27 cellular contexts compared by ENCODE assay signal in genomic region chr20:39253051-39253682, GRCh38.
"Had no signal": no experiment of that assay in that cellular context is flagged by ENCODE, and none has a peak within 500 bp of the region (broad histone marks: within the 10 kb centered on the region; RNA-seq: fewer than 3 reads in every experiment).

No MANE protein-coding gene starts in this region.

- H3K27me3 ChIP-seq: brain microvascular endothelial cell, dorsolateral prefrontal cortex, pancreas, right atrium auricular region, spleen, suprapubic skin, tibial artery had no signal

- H3K36me3 Mint-ChIP-seq: activated CD4-positive, alpha-beta memory T cell treated with anti-CD3 and anti-CD28 coated beads for 36 hours; naive B cell had no signal

- H3K36me3 ChIP-seq: brain microvascular endothelial cell, left ventricle myocardium inferior, pancreas, right atrium auricular region, spleen, suprapubic skin, tibial artery had no signal

- H3K27me3 Mint-ChIP-seq: activated CD4-positive, alpha-beta memory T cell treated with anti-CD3 and anti-CD28 coated beads for 36 hours; activated CD4-positive, alpha-beta T cell treated with anti-CD3 and anti-CD28 coated beads, Interleukin-2, amount 10 ng/mL, durations not matched to agents 24 days and 14 days had no signal

- H3K9me3 ChIP-seq: left ventricle myocardium inferior, pancreas, psoas muscle, right atrium auricular region, spleen, suprapubic skin, tibial artery had no signal

- ATAC-seq: psoas muscle, T-helper 17 cell had no signal

- DNase-seq: activated CD4-positive, alpha-beta memory T cell treated with anti-CD3 and anti-CD28 coated beads for 36 hours; activated CD4-positive, alpha-beta T cell treated with anti-CD3 and anti-CD28 coated beads, Interleukin-2, amount 10 ng/mL, durations not matched to agents 24 days and 14 days; activated CD4-positive, CD25-positive, alpha-beta regulatory T cell treated with anti-CD3 and anti-CD28 coated beads, Interleukin-2, amount 50 U/mL, for 72 hours; activated CD8-positive, alpha-beta memory T cell treated with anti-CD3 and anti-CD28 coated beads, Interleukin-2, amount 50 U/mL, for 4 hours; activated gamma-delta T cell; activated naive CD4-positive, alpha-beta T cell treated with anti-CD3 and anti-CD28 coated beads, Interleukin-2, amount 50 U/mL, for 16 hours; activated T-cell treated with anti-CD3 and anti-CD28 coated beads, Interleukin-2, amount 50 U/mL, for 1 hour; amniotic stem cell; brain microvascular endothelial cell; dorsolateral prefrontal cortex; effector memory CD4-positive, alpha-beta T cell; foreskin fibroblast; hippocampal formation; left ventricle myocardium inferior; naive B cell; nucleus accumbens; pancreas; psoas muscle; spleen; stimulated activated naive CD4-positive, alpha-beta T cell; T-helper 17 cell; T1000; tibial artery had no signal

- H3K4me3 ChIP-seq: coronary artery, dorsolateral prefrontal cortex, left ventricle myocardium inferior, pancreas, psoas muscle, right atrium auricular region, spleen, suprapubic skin, tibial artery had no signal

- H3K4me3 Mint-ChIP-seq: activated CD4-positive, alpha-beta memory T cell treated with anti-CD3 and anti-CD28 coated beads for 36 hours; activated CD4-positive, alpha-beta T cell treated with anti-CD3 and anti-CD28 coated beads, Interleukin-2, amount 10 ng/mL, durations not matched to agents 24 days and 14 days; naive B cell; neural crest cell; T-helper 17 cell had no signal

- H3K27ac Mint-ChIP-seq: activated CD4-positive, alpha-beta memory T cell treated with anti-CD3 and anti-CD28 coated beads for 36 hours; activated CD4-positive, alpha-beta T cell treated with anti-CD3 and anti-CD28 coated beads, Interleukin-2, amount 10 ng/mL, durations not matched to agents 24 days and 14 days; T-helper 17 cell had no signal

- H3K4me1 Mint-ChIP-seq: activated CD4-positive, alpha-beta T cell treated with anti-CD3 and anti-CD28 coated beads, Interleukin-2, amount 10 ng/mL, durations not matched to agents 24 days and 14 days; naive B cell; T-helper 17 cell had no signal

- H3K4me1 ChIP-seq: left ventricle myocardium inferior, pancreas, psoas muscle, right atrium auricular region, spleen, suprapubic skin, tibial artery had no signal

- H3K27ac ChIP-seq: brain microvascular endothelial cell, coronary artery, dorsolateral prefrontal cortex, left ventricle myocardium inferior, pancreas, psoas muscle, right atrium auricular region, spleen, suprapubic skin, tibial artery had no signal

- H3K9me3 Mint-ChIP-seq: activated CD4-positive, alpha-beta memory T cell treated with anti-CD3 and anti-CD28 coated beads for 36 hours; activated CD4-positive, alpha-beta T cell treated with anti-CD3 and anti-CD28 coated beads, Interleukin-2, amount 10 ng/mL, durations not matched to agents 24 days and 14 days; naive B cell; neural crest cell had no signal
